ENCODE assay signal across 20 cellular contexts in genomic region chr20:258269-258858, GRCh38. TPM values are rescaled to one million over a fixed set of nuclear protein-coding genes. Genes with fewer than 3 reads are reported as not detected.
DNase-seq lines count a peak whose midpoint lies in the region; ATAC-seq and FAIRE-seq lines count a peak whose summit lies in the region.
"Had no signal": no experiment of that assay in that cellular context is flagged by ENCODE, and none has a peak within 500 bp of the region (broad histone marks: within the 10 kb centered on the region; RNA-seq: fewer than 3 reads in every experiment).

No MANE protein-coding gene starts in this region.

- no peak for FAIRE-seq in urothelium cell line (lab: Jason Lieb, UNC)
- FAIRE-seq: GM12878 had no signal

- peaks cover 14% of the 10 kb centered on the region for H3K4me1 Mint-ChIP-seq in activated CD4-positive, alpha-beta T cell treated with anti-CD3 and anti-CD28 coated beads for 36 hours
- H3K4me1 Mint-ChIP-seq in activated CD4-positive, alpha-beta T cell treated with anti-CD3 and anti-CD28 coated beads, Interleukin-2, amount 10 ng/mL, durations not matched to agents 24 days and 14 days: peaks cover 13% of the 10 kb centered on the region
- peaks cover 10% of the 10 kb centered on the region for H3K4me1 Mint-ChIP-seq in activated naive CD8-positive, alpha-beta T cell (ENCODE audit: low read depth)
- H3K4me1 Mint-ChIP-seq in activated naive CD8-positive, alpha-beta T cell treated with anti-CD3 and anti-CD28 coated beads, Interleukin-2, amount 50 U/mL, for 24 hours: no peaks in the 10 kb centered on the region
- H3K4me1 Mint-ChIP-seq in activated CD8-positive, alpha-beta T cell treated with anti-CD3 and anti-CD28 coated beads, Interleukin-2, amount 10 ng/mL, durations not matched to agents 7 days and 5 days (ENCODE audit: low read depth): peaks cover 10% of the 10 kb centered on the region
- H3K4me1 Mint-ChIP-seq: B cell had no signal

- no peaks in the 10 kb centered on the region for H3K27me3 Mint-ChIP-seq in activated CD4-positive, alpha-beta T cell treated with anti-CD3 and anti-CD28 coated beads for 36 hours
- peaks cover 6% of the 10 kb centered on the region for H3K27me3 Mint-ChIP-seq in activated CD4-positive, alpha-beta T cell treated with anti-CD3 and anti-CD28 coated beads, Interleukin-2, amount 10 ng/mL, durations not matched to agents 24 days and 14 days
- H3K27me3 Mint-ChIP-seq in activated naive CD8-positive, alpha-beta T cell: no peaks in the 10 kb centered on the region
- peaks cover 4% of the 10 kb centered on the region for H3K27me3 Mint-ChIP-seq in activated naive CD8-positive, alpha-beta T cell treated with anti-CD3 and anti-CD28 coated beads, Interleukin-2, amount 50 U/mL, for 24 hours
- H3K27me3 Mint-ChIP-seq in activated CD8-positive, alpha-beta T cell treated with anti-CD3 and anti-CD28 coated beads, Interleukin-2, amount 10 ng/mL, durations not matched to agents 7 days and 5 days (ENCODE audit: low read depth): peaks cover 8% of the 10 kb centered on the region

- no peaks in the 10 kb centered on the region for H3K36me3 Mint-ChIP-seq in activated CD4-positive, alpha-beta T cell treated with anti-CD3 and anti-CD28 coated beads for 36 hours (ENCODE audit: low read depth)
- H3K36me3 Mint-ChIP-seq in activated CD4-positive, alpha-beta T cell treated with anti-CD3 and anti-CD28 coated beads, Interleukin-2, amount 10 ng/mL, durations not matched to agents 24 days and 14 days (ENCODE audit: low read depth): no peaks in the 10 kb centered on the region
- H3K36me3 Mint-ChIP-seq in activated naive CD8-positive, alpha-beta T cell: no peaks in the 10 kb centered on the region
- H3K36me3 Mint-ChIP-seq in activated naive CD8-positive, alpha-beta T cell treated with anti-CD3 and anti-CD28 coated beads, Interleukin-2, amount 50 U/mL, for 24 hours (ENCODE audit: low read depth): no peaks in the 10 kb centered on the region
- H3K36me3 Mint-ChIP-seq in activated CD8-positive, alpha-beta T cell treated with anti-CD3 and anti-CD28 coated beads, Interleukin-2, amount 10 ng/mL, durations not matched to agents 7 days and 5 days (ENCODE audit: low read depth): no peaks in the 10 kb centered on the region
- H3K36me3 Mint-ChIP-seq: CD4-positive, alpha-beta memory T cell had no signal

- CTCF ChIA-PET in activated CD4-positive, alpha-beta T cell treated with anti-CD3 and anti-CD28 coated beads for 36 hours (lab: Charles Lee): interaction anchor here (0.6 to 1.8 kb wide), 10 partner anchors 9 to 194 kb away, joined by 3 to 7 read pairs (median 3); no protein-coding TSS in a partner anchor
- CTCF ChIA-PET in activated CD8-positive, alpha-beta T cell treated with anti-CD3 and anti-CD28 coated beads, Interleukin-2, amount 10 ng/mL, durations not matched to agents 7 days and 5 days (lab: Charles Lee): interaction anchor here (0.8 to 2.1 kb wide), 6 partner anchors 8 to 73 kb away, joined by 3 to 9 read pairs (median 4); no protein-coding TSS in a partner anchor

- H3K4me3 Mint-ChIP-seq in activated CD4-positive, alpha-beta T cell treated with anti-CD3 and anti-CD28 coated beads for 36 hours: no peak overlapping the region
- H3K4me3 Mint-ChIP-seq in activated CD4-positive, alpha-beta T cell treated with anti-CD3 and anti-CD28 coated beads, Interleukin-2, amount 10 ng/mL, durations not matched to agents 24 days and 14 days: no peak overlapping the region
- no peak overlapping the region for H3K4me3 Mint-ChIP-seq in activated naive CD8-positive, alpha-beta T cell
- no peak overlapping the region for H3K4me3 Mint-ChIP-seq in activated naive CD8-positive, alpha-beta T cell treated with anti-CD3 and anti-CD28 coated beads, Interleukin-2, amount 50 U/mL, for 24 hours
- H3K4me3 Mint-ChIP-seq in activated CD8-positive, alpha-beta T cell treated with anti-CD3 and anti-CD28 coated beads, Interleukin-2, amount 10 ng/mL, durations not matched to agents 7 days and 5 days: no peak overlapping the region
- H3K4me3 Mint-ChIP-seq: B cell, H9, IgD-negative memory B cell had no signal

- no peaks in the 10 kb centered on the region for H3K9me3 Mint-ChIP-seq in activated CD4-positive, alpha-beta T cell treated with anti-CD3 and anti-CD28 coated beads for 36 hours (ENCODE audit: low read depth)
- H3K9me3 Mint-ChIP-seq in activated CD4-positive, alpha-beta T cell treated with anti-CD3 and anti-CD28 coated beads, Interleukin-2, amount 10 ng/mL, durations not matched to agents 24 days and 14 days: no peaks in the 10 kb centered on the region
- no peaks in the 10 kb centered on the region for H3K9me3 Mint-ChIP-seq in activated naive CD8-positive, alpha-beta T cell (ENCODE audit: low read depth)
- H3K9me3 Mint-ChIP-seq in activated naive CD8-positive, alpha-beta T cell treated with anti-CD3 and anti-CD28 coated beads, Interleukin-2, amount 50 U/mL, for 24 hours: no peaks in the 10 kb centered on the region
- H3K9me3 Mint-ChIP-seq in activated CD8-positive, alpha-beta T cell treated with anti-CD3 and anti-CD28 coated beads, Interleukin-2, amount 10 ng/mL, durations not matched to agents 7 days and 5 days (ENCODE audit: insufficient read depth): no peaks in the 10 kb centered on the region
- H3K9me3 Mint-ChIP-seq: CD4-positive, alpha-beta memory T cell; IgD-negative memory B cell had no signal

- peak; percentile 92 for ATAC-seq in activated CD4-positive, alpha-beta T cell treated with anti-CD3 and anti-CD28 coated beads for 36 hours
- no peak for ATAC-seq in activated naive CD8-positive, alpha-beta T cell treated with anti-CD3 and anti-CD28 coated beads, Interleukin-2, amount 50 U/mL, for 24 hours
- ATAC-seq in activated CD8-positive, alpha-beta T cell treated with anti-CD3 and anti-CD28 coated beads, Interleukin-2, amount 10 ng/mL, durations not matched to agents 7 days and 5 days: no peak

- POLR2A ChIA-PET in activated CD4-positive, alpha-beta T cell treated with anti-CD3 and anti-CD28 coated beads for 36 hours (lab: Charles Lee): no interaction called here
- POLR2A ChIA-PET in activated CD8-positive, alpha-beta T cell treated with anti-CD3 and anti-CD28 coated beads, Interleukin-2, amount 10 ng/mL, durations not matched to agents 7 days and 5 days (lab: Charles Lee): no interaction called here

- intact Hi-C loops in activated CD4-positive, alpha-beta T cell treated with anti-CD3 and anti-CD28 coated beads for 36 hours (cut with DNase I, micrococcal nuclease): no loop called here
- intact Hi-C loops in activated CD4-positive, alpha-beta T cell treated with anti-CD3 and anti-CD28 coated beads, Interleukin-2, amount 10 ng/mL, durations not matched to agents 24 days and 14 days (cut with micrococcal nuclease): no loop called here

- peak; percentile 21 for DNase-seq in activated CD4-positive, alpha-beta T cell treated with anti-CD3 and anti-CD28 coated beads for 36 hours
- no peak for DNase-seq in activated CD4-positive, alpha-beta T cell treated with anti-CD3 and anti-CD28 coated beads, Interleukin-2, amount 10 ng/mL, durations not matched to agents 24 days and 14 days
- no peak for DNase-seq in activated naive CD8-positive, alpha-beta T cell treated with anti-CD3 and anti-CD28 coated beads, Interleukin-2, amount 50 U/mL, for 24 hours
- DNase-seq in activated CD8-positive, alpha-beta T cell treated with anti-CD3 and anti-CD28 coated beads, Interleukin-2, amount 10 ng/mL, durations not matched to agents 7 days and 5 days: peak; percentile 18
- no peak for DNase-seq in NOMO-1 (lab: John Stamatoyannopoulos, UW; ENCODE audit: unreplicated experiment in 2 of 2)
- DNase-seq in urothelium cell line (ENCODE audit: low spot score): no peak
- no peak for DNase-seq in GM03348 (ENCODE audit: low spot score)
- DNase-seq: CD4-positive, alpha-beta memory T cell; DMS153; GF-D8; H9; NCI-H187; NCI-H2107; NCI-H774 had no signal

- H3K27ac Mint-ChIP-seq in activated CD4-positive, alpha-beta T cell treated with anti-CD3 and anti-CD28 coated beads for 36 hours: peak overlapping the region; percentile 23
- no peak overlapping the region for H3K27ac Mint-ChIP-seq in activated CD4-positive, alpha-beta T cell treated with anti-CD3 and anti-CD28 coated beads, Interleukin-2, amount 10 ng/mL, durations not matched to agents 24 days and 14 days
- H3K27ac Mint-ChIP-seq in activated naive CD8-positive, alpha-beta T cell: peak overlapping the region; percentile 11
- no peak overlapping the region for H3K27ac Mint-ChIP-seq in activated naive CD8-positive, alpha-beta T cell treated with anti-CD3 and anti-CD28 coated beads, Interleukin-2, amount 50 U/mL, for 24 hours
- H3K27ac Mint-ChIP-seq in activated CD8-positive, alpha-beta T cell treated with anti-CD3 and anti-CD28 coated beads, Interleukin-2, amount 10 ng/mL, durations not matched to agents 7 days and 5 days: peak overlapping the region; percentile 18
- H3K27ac Mint-ChIP-seq: B cell, H9, IgD-negative memory B cell had no signal

RNA-seq across cellular contexts. Expression of gene DEFB132, which starts 0.8 kb away (rescaled TPM):
- not detected for total RNA-seq in activated CD4-positive, alpha-beta T cell treated with anti-CD3 and anti-CD28 coated beads for 36 hours
- not detected in 2 replicates for total RNA-seq in activated CD4-positive, alpha-beta T cell treated with anti-CD3 and anti-CD28 coated beads, Interleukin-2, amount 10 ng/mL, durations not matched to agents 24 days and 14 days
- not detected for total RNA-seq in activated CD8-positive, alpha-beta T cell treated with anti-CD3 and anti-CD28 coated beads, Interleukin-2, amount 10 ng/mL, durations not matched to agents 7 days and 5 days
- total RNA-seq: A172; B cell; CD4-positive, alpha-beta memory T cell; Daoy; GM12878; H9 had no signal

RNA-seq across cellular contexts. Expression of gene DEFB129, which starts 31.3 kb away (rescaled TPM):
- total RNA-seq in activated CD4-positive, alpha-beta T cell treated with anti-CD3 and anti-CD28 coated beads for 36 hours: not detected
- not detected in 2 replicates for total RNA-seq in activated CD4-positive, alpha-beta T cell treated with anti-CD3 and anti-CD28 coated beads, Interleukin-2, amount 10 ng/mL, durations not matched to agents 24 days and 14 days
- total RNA-seq in activated CD8-positive, alpha-beta T cell treated with anti-CD3 and anti-CD28 coated beads, Interleukin-2, amount 10 ng/mL, durations not matched to agents 7 days and 5 days: not detected
- total RNA-seq: A172; B cell; CD4-positive, alpha-beta memory T cell; Daoy; GM12878; H9 had no signal

RNA-seq across cellular contexts. Expression of gene C20orf96, which starts 32.2 kb away (rescaled TPM):
- 1 to 10 TPM; 7.0 to 8.1 TPM for total RNA-seq in activated CD4-positive, alpha-beta T cell treated with anti-CD3 and anti-CD28 coated beads for 36 hours
- total RNA-seq in activated CD4-positive, alpha-beta T cell treated with anti-CD3 and anti-CD28 coated beads, Interleukin-2, amount 10 ng/mL, durations not matched to agents 24 days and 14 days: 5.7 and 6.7 TPM in 2 replicates
- total RNA-seq in activated CD8-positive, alpha-beta T cell treated with anti-CD3 and anti-CD28 coated beads, Interleukin-2, amount 10 ng/mL, durations not matched to agents 7 days and 5 days: 1 to 10 TPM; 6.8 to 8.5 TPM

RNA-seq across cellular contexts. Expression of gene ZCCHC3, which starts 39.0 kb away (rescaled TPM):
- 10 to 100 TPM; 15.6 to 16.4 TPM for total RNA-seq in activated CD4-positive, alpha-beta T cell treated with anti-CD3 and anti-CD28 coated beads for 36 hours
- 23.7 and 24.6 TPM in 2 replicates for total RNA-seq in activated CD4-positive, alpha-beta T cell treated with anti-CD3 and anti-CD28 coated beads, Interleukin-2, amount 10 ng/mL, durations not matched to agents 24 days and 14 days
- total RNA-seq in activated CD8-positive, alpha-beta T cell treated with anti-CD3 and anti-CD28 coated beads, Interleukin-2, amount 10 ng/mL, durations not matched to agents 7 days and 5 days: 10 to 100 TPM; 28.4 to 29.0 TPM

Comparison
In these comparisons a context has a peak if more than half of its experiments do, and no peak if none do; other contexts are left out.
1. DNase-seq: peak in activated CD4-positive, alpha-beta T cell treated with anti-CD3 and anti-CD28 coated beads for 36 hours (single experiment) and activated CD8-positive, alpha-beta T cell treated with anti-CD3 and anti-CD28 coated beads, Interleukin-2, amount 10 ng/mL, durations not matched to agents 7 days and 5 days (single experiment); none in activated CD4-positive, alpha-beta T cell treated with anti-CD3 and anti-CD28 coated beads, Interleukin-2, amount 10 ng/mL, durations not matched to agents 24 days and 14 days (single experiment), activated naive CD8-positive, alpha-beta T cell treated with anti-CD3 and anti-CD28 coated beads, Interleukin-2, amount 50 U/mL, for 24 hours (single experiment), NOMO-1 (0 of 2), urothelium cell line (single experiment) and GM03348 (single experiment).
2. H3K27ac Mint-ChIP-seq: peak in activated CD4-positive, alpha-beta T cell treated with anti-CD3 and anti-CD28 coated beads for 36 hours (single experiment), activated naive CD8-positive, alpha-beta T cell (single experiment) and activated CD8-positive, alpha-beta T cell treated with anti-CD3 and anti-CD28 coated beads, Interleukin-2, amount 10 ng/mL, durations not matched to agents 7 days and 5 days (single experiment); none in activated CD4-positive, alpha-beta T cell treated with anti-CD3 and anti-CD28 coated beads, Interleukin-2, amount 10 ng/mL, durations not matched to agents 24 days and 14 days (single experiment) and activated naive CD8-positive, alpha-beta T cell treated with anti-CD3 and anti-CD28 coated beads, Interleukin-2, amount 50 U/mL, for 24 hours (single experiment).